In the genomic region with DNA sequence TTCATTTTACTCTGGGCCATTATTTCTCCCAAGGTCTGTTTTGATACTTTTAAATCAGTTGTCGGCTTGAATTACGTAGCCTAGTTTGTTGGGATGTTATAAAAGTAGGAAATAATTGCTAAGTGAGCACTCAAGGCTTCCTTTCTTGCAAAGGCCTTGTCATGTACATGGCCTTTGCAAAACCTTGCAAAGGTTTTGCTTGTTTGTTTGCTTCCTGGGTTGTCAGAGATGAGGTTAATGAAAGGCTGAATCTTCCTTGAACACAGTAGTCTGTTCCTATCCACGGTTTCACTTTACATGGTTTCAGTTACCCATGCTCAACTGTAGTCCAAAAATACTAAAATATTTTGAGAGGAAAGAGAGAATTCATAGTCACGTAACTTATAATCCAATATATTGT, we compare ENCODE assay signal across 20 cellular contexts.
DNase-seq lines count a peak whose midpoint lies in the region; ATAC-seq and TF ChIP-seq lines count a peak whose summit lies in the region.
"Had no signal": no experiment of that assay in that cellular context is flagged by ENCODE, and none has a peak within 500 bp of the region (broad histone marks: within the 10 kb centered on the region; RNA-seq: fewer than 3 reads in every experiment).

No MANE protein-coding gene starts in this region.

- no peaks in the 10 kb centered on the region for H3K4me1 ChIP-seq in HAP-1
- H3K4me1 ChIP-seq: A549, Peyer's patch had no signal

- TF ChIP-seq CTCF in GM12865 (IDR thresholded peaks at IDR 0.05; ENCODE audit: insufficient read depth, low read depth, low read length, missing control alignments) (no peak), glutamatergic neuron (IDR thresholded peaks at IDR 0.05; ENCODE audit: partially characterized antibody, unreplicated experiment) (no peak)

- peaks cover 8% of the 10 kb centered on the region for H3K27me3 Mint-ChIP-seq in glutamatergic neuron (ENCODE audit: unreplicated experiment)
- no peaks in the 10 kb centered on the region for H3K27me3 Mint-ChIP-seq in activated CD4-positive, alpha-beta T cell treated with anti-CD3 and anti-CD28 coated beads, Interleukin-2, amount 10 ng/mL, durations not matched to agents 7 days and 5 days
- H3K27me3 Mint-ChIP-seq: B cell, IgD-negative memory B cell had no signal

- POLR2A ChIA-PET in activated CD4-positive, alpha-beta T cell treated with anti-CD3 and anti-CD28 coated beads, Interleukin-2, amount 10 ng/mL, durations not matched to agents 7 days and 5 days (lab: Charles Lee) = no interaction called here

- H3K4me3 Mint-ChIP-seq in glutamatergic neuron (ENCODE audit: unreplicated experiment) = no peak overlapping the region
- no peak overlapping the region for H3K4me3 Mint-ChIP-seq in activated CD4-positive, alpha-beta T cell treated with anti-CD3 and anti-CD28 coated beads, Interleukin-2, amount 10 ng/mL, durations not matched to agents 7 days and 5 days
- H3K4me3 Mint-ChIP-seq: B cell, CD14-positive monocyte, IgD-negative memory B cell had no signal

- no peaks in the 10 kb centered on the region for H3K27me3 ChIP-seq in HAP-1 (ENCODE audit: low read depth)
- H3K27me3 ChIP-seq: Peyer's patch, SJSA1 had no signal

- peak overlapping the region; percentile 88 for H3K27ac ChIP-seq in SK-N-MC
- H3K27ac ChIP-seq: A549, Peyer's patch, SJSA1 had no signal

- H3K4me3 ChIP-seq in GM12865 (ENCODE audit: low read depth, low read length) = no peak overlapping the region
- no peak overlapping the region for H3K4me3 ChIP-seq in SK-N-MC
- no peak overlapping the region for H3K4me3 ChIP-seq in HAP-1
- H3K4me3 ChIP-seq: A549, Peyer's patch, SJSA1 had no signal

- ATAC-seq in HG03521 (IDR thresholded peaks at IDR 0.05; ENCODE audit: unreplicated experiment) = no peak
- ATAC-seq: A549 had no signal

- CTCF ChIA-PET in activated CD4-positive, alpha-beta T cell treated with anti-CD3 and anti-CD28 coated beads, Interleukin-2, amount 10 ng/mL, durations not matched to agents 7 days and 5 days (lab: Charles Lee) = no interaction called here

- peaks cover 43% of the 10 kb centered on the region for H3K4me1 Mint-ChIP-seq in glutamatergic neuron (ENCODE audit: low read depth, unreplicated experiment)
- H3K4me1 Mint-ChIP-seq in activated CD4-positive, alpha-beta T cell treated with anti-CD3 and anti-CD28 coated beads, Interleukin-2, amount 10 ng/mL, durations not matched to agents 7 days and 5 days = no peaks in the 10 kb centered on the region

- peak overlapping the region; percentile 99 for H3K27ac Mint-ChIP-seq in glutamatergic neuron (ENCODE audit: unreplicated experiment)
- H3K27ac Mint-ChIP-seq in activated CD4-positive, alpha-beta T cell treated with anti-CD3 and anti-CD28 coated beads, Interleukin-2, amount 10 ng/mL, durations not matched to agents 7 days and 5 days = no peak overlapping the region
- H3K27ac Mint-ChIP-seq: B cell, CD14-positive monocyte, IgD-negative memory B cell had no signal

- peaks cover 4% of the 10 kb centered on the region for H3K36me3 Mint-ChIP-seq in glutamatergic neuron (ENCODE audit: unreplicated experiment)
- no peaks in the 10 kb centered on the region for H3K36me3 Mint-ChIP-seq in activated CD4-positive, alpha-beta T cell treated with anti-CD3 and anti-CD28 coated beads, Interleukin-2, amount 10 ng/mL, durations not matched to agents 7 days and 5 days (ENCODE audit: low read depth)
- H3K36me3 Mint-ChIP-seq: CD14-positive monocyte, IgD-negative memory B cell had no signal

- H3K9me3 ChIP-seq in SK-N-MC (ENCODE audit: low read depth, low read length) = no peaks in the 10 kb centered on the region; the same call in 1 of the 2 replicates
- no peaks in the 10 kb centered on the region for H3K9me3 ChIP-seq in HAP-1
- H3K9me3 ChIP-seq: A549, Peyer's patch, SJSA1 had no signal

- in situ Hi-C loops in HAP-1 (cut with MboI; ENCODE audit: low sequenced_read_pairs) = no loop called here

- no peak overlapping the region for H3K9ac ChIP-seq in SK-N-MC (ENCODE audit: insufficient read length)

- H3K36me3 ChIP-seq in SK-N-MC (ENCODE audit: insufficient read depth, low read length) (peaks cover 5% of the 10 kb centered on the region; the same call in 1 of the 2 replicates), HAP-1 (replicated peaks) (no peaks in the 10 kb centered on the region)
- H3K36me3 ChIP-seq: Peyer's patch, SJSA1 had no signal

- peaks cover 17% of the 10 kb centered on the region for H3K9me3 Mint-ChIP-seq in glutamatergic neuron (ENCODE audit: unreplicated experiment)
- no peaks in the 10 kb centered on the region for H3K9me3 Mint-ChIP-seq in activated CD4-positive, alpha-beta T cell treated with anti-CD3 and anti-CD28 coated beads, Interleukin-2, amount 10 ng/mL, durations not matched to agents 7 days and 5 days
- H3K9me3 Mint-ChIP-seq: IgD-negative memory B cell had no signal

- DNase-seq in GM12865 (ENCODE audit: low read depth) (peak; percentile 4), Kasumi-1 (lab: John Stamatoyannopoulos, UW) (peak; percentile 55 to 62), SK-N-MC (ENCODE audit: low read depth, low spot score) (no peak), glutamatergic neuron (no peak), HAP-1 (ENCODE audit: low spot score in 2 of 2) (no peak)
- DNase-seq in activated CD4-positive, alpha-beta T cell treated with anti-CD3 and anti-CD28 coated beads, Interleukin-2, amount 10 ng/mL, durations not matched to agents 7 days and 5 days = no peak
- DNase-seq: DMS79, GOT3, NCI-H1105 treated with DMSO at 0.1 percent for 48 hours, NCI-H1694, NCI-H2081, NCI-H2171 treated with DMSO at 0.1 percent for 48 hours, NCI-H526, Peyer's patch had no signal

Comparison
In these comparisons a context has a peak if more than half of its experiments do, and no peak if none do; other contexts are left out.
1. DNase-seq: peak in GM12865 (single experiment) and Kasumi-1 (2 of 2); none in SK-N-MC (single experiment), glutamatergic neuron (single experiment), HAP-1 (0 of 2) and activated CD4-positive, alpha-beta T cell treated with anti-CD3 and anti-CD28 coated beads, Interleukin-2, amount 10 ng/mL, durations not matched to agents 7 days and 5 days (single experiment).